8 cellular contexts compared by ENCODE assay signal in genomic region chr11:61429346-61429690, GRCh38. TPM values are rescaled to one million over a fixed set of nuclear protein-coding genes. Genes with fewer than 3 reads are reported as not detected.
A peak's percentile ranks its signal among the peaks of the same experiment; 100 is the strongest.
DNase-seq lines count a peak whose midpoint lies in the region; ATAC-seq and TF ChIP-seq lines count a peak whose summit lies in the region.

No MANE protein-coding gene starts in this region.

- DNase-seq in DMS53 treated with DMSO at 0.1 percent for 48 hours (lab: John Stamatoyannopoulos, UW; ENCODE audit: unreplicated experiment) (peak; percentile 22), HPDE6-E6E7 (ENCODE audit: extremely low spot score) (peak; percentile 28), RPMI7951 (ENCODE audit: low read depth) (peak; percentile 64), glutamatergic neuron (peak; percentile 93), posterior vena cava (ENCODE audit: low spot score) (peak; percentile 87), uterus (peak; percentile 31 to 58)
- DNase-seq in activated naive CD4-positive, alpha-beta T cell treated with Interleukin-2 at 50 U/mL for 16 hours = peak; percentile 69

- ATAC-seq in GM19468 (IDR thresholded peaks at IDR 0.05; ENCODE audit: extremely low read depth, unreplicated experiment) = peak; percentile 29

- TF ChIP-seq POLR2A in uterus (IDR thresholded peaks at IDR 0.05) = no peak

- H3K4me1 ChIP-seq in uterus = peaks cover 3 to 12% of the 10 kb centered on the region in 2 donors

- H3K27me3 ChIP-seq in uterus = no peaks in the 10 kb centered on the region

- peak; percentile 63 for TF ChIP-seq CTCF in glutamatergic neuron (IDR thresholded peaks at IDR 0.05; ENCODE audit: partially characterized antibody, unreplicated experiment)
- TF ChIP-seq CTCF in uterus (IDR thresholded peaks at IDR 0.05) = peak in 1 of 4 experiments; percentile 6

- no peaks in the 10 kb centered on the region for H3K36me3 Mint-ChIP-seq in glutamatergic neuron (ENCODE audit: unreplicated experiment)

- peaks cover 7% of the 10 kb centered on the region for H3K4me1 Mint-ChIP-seq in glutamatergic neuron (ENCODE audit: low read depth, unreplicated experiment)

- intact Hi-C loops in posterior vena cava (cut with DNase I) (no loop called here), uterus (cut with DNase I; ENCODE audit: low total_unique reads) (no loop called here)

- H3K27me3 Mint-ChIP-seq in glutamatergic neuron (ENCODE audit: unreplicated experiment) = peaks cover 6% of the 10 kb centered on the region

- H3K27ac Mint-ChIP-seq in glutamatergic neuron (ENCODE audit: unreplicated experiment) = peak overlapping the region; percentile 84

- peak overlapping the region; percentile 93 for H3K4me3 Mint-ChIP-seq in glutamatergic neuron (ENCODE audit: unreplicated experiment)

- H3K4me3 ChIP-seq in uterus = peak overlapping the region; percentile 87 to 88

- H3K36me3 ChIP-seq in uterus = no peaks in the 10 kb centered on the region

- H3K27ac ChIP-seq in uterus = peak overlapping the region; percentile 93

- H3K9me3 ChIP-seq in uterus = no peaks in the 10 kb centered on the region

- H3K9me3 Mint-ChIP-seq in glutamatergic neuron (ENCODE audit: unreplicated experiment) = peaks cover 15% of the 10 kb centered on the region

RNA-seq across cellular contexts. Expression of gene CPSF7, which starts 0.5 kb away (rescaled TPM):
- 34.3 and 44.0 TPM in 2 replicates for total RNA-seq in RPMI7951 (2014; rRNA removed; shearing (Covaris generic))
- total RNA-seq in glutamatergic neuron (ENCODE audit: unreplicated experiment) = 83.7 TPM
- total RNA-seq in posterior vena cava = 10 to 100 TPM; 51.5 to 52.0 TPM
- total RNA-seq in uterus = 100 to 1,000 TPM in 1 of 4 donors, 10 to 100 TPM in 3; 30.0 to 122 (median 56.5) TPM

RNA-seq across cellular contexts. Expression of gene SDHAF2, which starts 0.6 kb away (rescaled TPM):
- 45.8 and 48.6 TPM in 2 replicates for total RNA-seq in RPMI7951 (2014; rRNA removed; shearing (Covaris generic))
- total RNA-seq in glutamatergic neuron (ENCODE audit: unreplicated experiment) (43.2 TPM), posterior vena cava (10 to 100 TPM; 23.4 to 24.9 TPM), uterus (10 to 100 TPM in 2 of 4 donors, 1 to 10 TPM in 2; 2.8 to 43.9 (median 16.1) TPM)

RNA-seq across cellular contexts. Expression of gene TMEM216, which starts 36.9 kb away (rescaled TPM):
- total RNA-seq in RPMI7951 (2014; rRNA removed; shearing (Covaris generic)) = 11.2 and 11.3 TPM in 2 replicates
- 7.8 TPM for total RNA-seq in glutamatergic neuron (ENCODE audit: unreplicated experiment)
- total RNA-seq in posterior vena cava = 1 to 10 TPM; 7.0 to 7.1 TPM
- total RNA-seq in uterus = 10 to 100 TPM in 3 of 4 donors, 1 to 10 TPM in 1; 2.6 to 30.8 (median 17.0) TPM

Comparison
In these comparisons a context has a peak if more than half of its experiments do, and no peak if none do; other contexts are left out.
1. Peak in every context shown above with its lines: DNase-seq, ATAC-seq, H3K4me3 ChIP-seq and H3K27ac ChIP-seq.
2. DNase-seq: peak in every context shown above with its lines; median percentile 93 in glutamatergic neuron; 87 in posterior vena cava; 69 in activated naive CD4-positive, alpha-beta T cell treated with Interleukin-2 at 50 U/mL for 16 hours; 64 in RPMI7951; 44 in uterus; 28 in HPDE6-E6E7; 22 in DMS53 treated with DMSO at 0.1 percent for 48 hours.